Comparison of ENCODE assay signal across 14 cellular contexts in genomic region chr4:102139132-102139573, GRCh38.
DNase-seq lines count a peak whose midpoint lies in the region; ATAC-seq and TF ChIP-seq lines count a peak whose summit lies in the region.
"Had no signal": no experiment of that assay in that cellular context is flagged by ENCODE, and none has a peak within 500 bp of the region (broad histone marks: within the 10 kb centered on the region; RNA-seq: fewer than 3 reads in every experiment).

No MANE protein-coding gene starts in this region.

- H3K9me3 ChIP-seq in RWPE2 (ENCODE audit: severe bottlenecking): no peaks in the 10 kb centered on the region

- H3K4me3 ChIP-seq in RWPE2 (ENCODE audit: severe bottlenecking) (no peak overlapping the region), epithelial cell of esophagus (ENCODE audit: low read length) (no peak overlapping the region), retinal pigment epithelial cell (ENCODE audit: low read length) (no peak overlapping the region)

- ATAC-seq in RWPE2 (ENCODE audit: low read depth): peak; percentile 85
- ATAC-seq in HG02571 (IDR thresholded peaks at IDR 0.05; ENCODE audit: unreplicated experiment): no peak
- ATAC-seq: Panc1 had no signal

- H3K27ac ChIP-seq in RWPE2 (ENCODE audit: poor library complexity, severe bottlenecking): peak overlapping the region; percentile 94

- H3K36me3 ChIP-seq in RWPE2 (ENCODE audit: low read depth): no peaks in the 10 kb centered on the region

- H3K4me1 ChIP-seq in RWPE2 (ENCODE audit: insufficient read depth, poor library complexity, severe bottlenecking): peaks cover 20% of the 10 kb centered on the region

- TF ChIP-seq CTCF in RWPE2 (IDR thresholded peaks at IDR 0.05; ENCODE audit: poor library complexity, severe bottlenecking) (no peak), epithelial cell of esophagus (IDR thresholded peaks at IDR 0.05; ENCODE audit: insufficient read depth, low read depth, low read length, missing control alignments) (no peak), retinal pigment epithelial cell (conservative IDR thresholded peaks at IDR 0.05; ENCODE audit: low read depth, low read length) (no peak)

- DNase-seq in NCI-H1105 treated with DMSO at 0.1 percent for 48 hours (lab: John Stamatoyannopoulos, UW): peak; percentile 13
- DNase-seq in NCI-H1105 (lab: John Stamatoyannopoulos, UW): no peak
- DNase-seq in RWPE2 (ENCODE audit: low spot score): peak; percentile 35
- peak; percentile 66 for DNase-seq in epithelial cell of esophagus (ENCODE audit: low read depth)
- DNase-seq in retinal pigment epithelial cell (ENCODE audit: low read depth): peak; percentile 12
- DNase-seq in retina: no peak
- no peak for DNase-seq in GF-D8 (lab: John Stamatoyannopoulos, UW)
- DNase-seq: kidney; NCI-H2029 treated with DMSO at 0.1 percent for 48 hours; stimulated activated CD4-positive, alpha-beta T cell treated with anti-CD3 and anti-CD28 coated beads, Interleukin-1b, Interleukin-23, amount 100 ng/mL, for 48 hours; stimulated activated naive CD4-positive, alpha-beta T cell treated with Interleukin-2 at 50 U/mL for 16 hours; T-helper 9 cell had no signal

- no peaks in the 10 kb centered on the region for H3K27me3 ChIP-seq in RWPE2 (ENCODE audit: insufficient read depth, poor library complexity, severe bottlenecking)

Comparison
In these comparisons a context has a peak if more than half of its experiments do, and no peak if none do; other contexts are left out.
1. DNase-seq: peak in NCI-H1105 treated with DMSO at 0.1 percent for 48 hours (single experiment), RWPE2 (single experiment), epithelial cell of esophagus (single experiment) and retinal pigment epithelial cell (single experiment); none in NCI-H1105 (single experiment), retina (single experiment) and GF-D8 (single experiment).